8 cellular contexts compared by ENCODE assay signal in genomic region chr11:7513210-7514098, GRCh38. TPM values are rescaled to one million over a fixed set of nuclear protein-coding genes. Genes with fewer than 3 reads are reported as not detected.
A peak's percentile ranks its signal among the peaks of the same experiment; 100 is the strongest.
DNase-seq lines count a peak whose midpoint lies in the region; ATAC-seq and TF ChIP-seq lines count a peak whose summit lies in the region.

Gene PPFIBP2, plus strand, starts transcription at chr11:7513999. Its CDS starts 35,477 bp downstream, at chr11:7549476.

- H3K27me3 ChIP-seq in A673 (replicated peaks; ENCODE audit: insufficient read depth, low read depth, low read length, poor library complexity), result peaks cover 20% of the 10 kb centered on the region
- no peaks in the 10 kb centered on the region for H3K27me3 ChIP-seq in right lobe of liver

- peaks cover 8% of the 10 kb centered on the region for H3K4me1 ChIP-seq in A673 (ENCODE audit: insufficient read depth, low read length, poor library complexity, severe bottlenecking)
- peaks cover 0 to 41% (median 18%) of the 10 kb centered on the region in 4 donors for H3K4me1 ChIP-seq in right lobe of liver

- H3K4me3 ChIP-seq in A673 (ENCODE audit: low read depth, low read length, poor library complexity, severe bottlenecking), result peak within 1 kb of the TSS; percentile 61
- peak within 1 kb of the TSS; percentile 74 to 99 (median 92) for H3K4me3 ChIP-seq in right lobe of liver

- ATAC-seq in GM18511 (IDR thresholded peaks at IDR 0.05; ENCODE audit: unreplicated experiment) (peak; percentile 75), HG02981 (IDR thresholded peaks at IDR 0.05; ENCODE audit: unreplicated experiment) (peak; percentile 67), right lobe of liver (peak; percentile 82 to 92 (median 86))

- H3K36me3 ChIP-seq in A673 (ENCODE audit: insufficient read depth, low read length, poor library complexity, severe bottlenecking) (no peaks in the 10 kb centered on the region), right lobe of liver (no peaks in the 10 kb centered on the region)

- no peaks in the 10 kb centered on the region for H3K9me3 ChIP-seq in A673 (ENCODE audit: low read depth, low read length, poor library complexity, severe bottlenecking)
- H3K9me3 ChIP-seq in right lobe of liver, result no peaks in the 10 kb centered on the region

- peak; percentile 60 for TF ChIP-seq CTCF in A673 (conservative IDR thresholded peaks at IDR 0.05; ENCODE audit: low read depth, low read length)
- peak; percentile 65 to 75 (median 70) for TF ChIP-seq CTCF in right lobe of liver (IDR thresholded peaks at IDR 0.05)

- H3K27ac ChIP-seq in A673 (ENCODE audit: low read depth, low read length, poor library complexity, severe bottlenecking) (no peak within 1 kb of the TSS), right lobe of liver (peak within 1 kb of the TSS; percentile 80 to 92 (median 86))

- intact Hi-C loops in A673 (cut with micrococcal nuclease; ENCODE audit: unreplicated experiment), result loop anchor here (2.0 to 5.0 kb wide), 2 partner anchors 151 to 179 kb away; no protein-coding TSS in a partner anchor
- intact Hi-C loops in right lobe of liver (cut with DNase I), result loop anchor here in 1 of 2 donors (10.0 kb wide), 1 partner anchor 51 kb away; no protein-coding TSS in a partner anchor

- POLR2A ChIA-PET in A673 (lab: Charles Lee; ENCODE audit: low non-redundant PET), result no interaction called here

- peak; percentile 92 for TF ChIP-seq POLR2A in right lobe of liver (IDR thresholded peaks at IDR 0.05)

- CTCF ChIA-PET in A673 (lab: Charles Lee), result no interaction called here

- BruUV-seq in A673 (replicated peaks; lab: Mats Ljungman, UMichigan), result no TSS peak

- 0% methylated on average over 6 of the region's 80 CpGs for WGBS in right lobe of liver (ENCODE audit: insufficient coverage, low coverage, low lambda C conversion rate, missing lambda C conversion rate)

- DNase-seq in A673 (ENCODE audit: low spot score) (peak; percentile 63), NCI-H345 (lab: John Stamatoyannopoulos, UW) (peak; percentile 81), dermis blood vessel endothelial cell (peak; percentile 74), right lobe of liver (peak; percentile 95 to 98 (median 96))
- peak; percentile 78 for DNase-seq in activated CD4-positive, alpha-beta T cell treated with anti-CD3 and anti-CD28 coated beads, Interleukin-2, amount 50 U/mL, for 1 hour
- DNase-seq in stimulated activated CD4-positive, alpha-beta T cell treated with anti-CD3 and anti-CD28 coated beads, Interleukin-4, amount 100 ng/mL, for 24 hours, result peak; percentile 79

RNA-seq across cellular contexts. Expression of gene PPFIBP2, which starts in this region (rescaled TPM):
- total RNA-seq in A673 (2021), result 5.7 and 6.8 TPM in 2 replicates
- 2.2 and 3.2 TPM in 2 replicates for total RNA-seq in dermis blood vessel endothelial cell
- total RNA-seq in right lobe of liver, result 10 to 100 TPM; 25.5 to 69.3 (median 46.6) TPM
